7 cellular contexts compared by ENCODE assay signal in the genomic region with DNA sequence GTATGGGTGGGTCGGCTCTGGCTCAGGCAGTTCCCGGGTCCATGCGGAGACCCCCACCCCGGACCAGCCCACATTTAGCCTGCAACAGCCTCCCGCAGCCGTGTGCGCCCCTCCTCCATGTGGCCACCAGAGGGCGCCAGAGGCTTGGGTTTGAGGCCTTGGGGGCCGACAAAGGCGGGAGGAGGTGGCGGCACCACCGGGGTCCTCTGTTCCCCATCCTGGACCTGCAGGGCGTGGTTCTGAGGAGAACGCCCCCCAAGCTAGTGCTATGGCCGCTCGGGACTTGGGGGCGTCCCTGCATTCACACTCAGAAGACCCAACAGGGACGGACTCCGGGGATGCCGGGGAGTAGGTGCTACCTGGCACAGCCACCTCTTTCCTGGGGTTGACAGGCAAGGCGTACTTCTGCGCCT. TPM values are rescaled to one million over a fixed set of nuclear protein-coding genes. Genes with fewer than 3 reads are reported as not detected.
A peak's percentile ranks its signal among the peaks of the same experiment; 100 is the strongest.
DNase-seq lines count a peak whose midpoint lies in the region; ATAC-seq and TF ChIP-seq lines count a peak whose summit lies in the region.

No MANE protein-coding gene starts in this region.

- peak; percentile 84 for TF ChIP-seq CTCF in GM12864 (IDR thresholded peaks at IDR 0.05; ENCODE audit: low read depth, low read length, missing control alignments)

- DNase-seq in GM12864 (ENCODE audit: low read depth) (no peak), NCI-H1092 treated with DMSO at 0.1 percent for 48 hours (lab: John Stamatoyannopoulos, UW) (peak; percentile 41), lung microvascular endothelial cell (ENCODE audit: low read depth in 2 of 2) (peak; percentile 41 to 59)
- peak; percentile 83 for DNase-seq in activated CD4-positive, alpha-beta T cell treated with anti-CD3 and anti-CD28 coated beads for 36 hours
- DNase-seq in central memory CD8-positive, alpha-beta T cell (ENCODE audit: low spot score in 2 of 2): peak; percentile 53 to 66
- DNase-seq in stimulated activated CD8-positive, alpha-beta memory T cell treated with anti-CD3 and anti-CD28 coated beads, Interleukin-15, amount 100 ng/mL, for 48 hours (ENCODE audit: low read depth in 2 of 2): peak; percentile 26 to 40

- ATAC-seq in activated CD4-positive, alpha-beta T cell treated with anti-CD3 and anti-CD28 coated beads for 36 hours: peak; percentile 71
- ATAC-seq in central memory CD8-positive, alpha-beta T cell (replicated peaks; ENCODE audit: extremely low read depth, poor library complexity, severe bottlenecking): peak; percentile 60
- no peak for ATAC-seq in HG03521 (IDR thresholded peaks at IDR 0.05; ENCODE audit: unreplicated experiment)

- H3K9me3 Mint-ChIP-seq in activated CD4-positive, alpha-beta T cell treated with anti-CD3 and anti-CD28 coated beads for 36 hours (ENCODE audit: low read depth): no peaks in the 10 kb centered on the region
- H3K9me3 Mint-ChIP-seq in central memory CD8-positive, alpha-beta T cell: no peaks in the 10 kb centered on the region

- CTCF ChIA-PET in activated CD4-positive, alpha-beta T cell treated with anti-CD3 and anti-CD28 coated beads for 36 hours (lab: Charles Lee): interaction anchor here (0.7 to 2.4 kb wide), 6 partner anchors 14 to 369 kb away, joined by 3 to 13 read pairs (median 3); partner anchors contain the start of gene EXOSC2

- H3K4me3 ChIP-seq in GM12864 (ENCODE audit: low read depth, low read length): no peak overlapping the region

- intact Hi-C loops in activated CD4-positive, alpha-beta T cell treated with anti-CD3 and anti-CD28 coated beads for 36 hours (cut with DNase I, micrococcal nuclease): loop anchor here (1.0 to 10.0 kb wide), 3 partner anchors 116 to 404 kb away; partner anchors contain the start of gene FUBP3 (in 1 of the 2)

- H3K27ac Mint-ChIP-seq in activated CD4-positive, alpha-beta T cell treated with anti-CD3 and anti-CD28 coated beads for 36 hours: no peak overlapping the region
- H3K27ac Mint-ChIP-seq in central memory CD8-positive, alpha-beta T cell (ENCODE audit: low read depth): no peak overlapping the region

- no peaks in the 10 kb centered on the region for H3K36me3 Mint-ChIP-seq in activated CD4-positive, alpha-beta T cell treated with anti-CD3 and anti-CD28 coated beads for 36 hours (ENCODE audit: low read depth)
- peaks cover 1% of the 10 kb centered on the region for H3K36me3 Mint-ChIP-seq in central memory CD8-positive, alpha-beta T cell (ENCODE audit: insufficient read depth)

- no peaks in the 10 kb centered on the region for H3K4me1 Mint-ChIP-seq in activated CD4-positive, alpha-beta T cell treated with anti-CD3 and anti-CD28 coated beads for 36 hours
- H3K4me1 Mint-ChIP-seq in central memory CD8-positive, alpha-beta T cell: peaks cover 5% of the 10 kb centered on the region

- POLR2A ChIA-PET in activated CD4-positive, alpha-beta T cell treated with anti-CD3 and anti-CD28 coated beads for 36 hours (lab: Charles Lee): no interaction called here

- peaks cover 17% of the 10 kb centered on the region for H3K27me3 Mint-ChIP-seq in activated CD4-positive, alpha-beta T cell treated with anti-CD3 and anti-CD28 coated beads for 36 hours
- H3K27me3 Mint-ChIP-seq in central memory CD8-positive, alpha-beta T cell: peaks cover 25% of the 10 kb centered on the region

- no peak overlapping the region for H3K4me3 Mint-ChIP-seq in activated CD4-positive, alpha-beta T cell treated with anti-CD3 and anti-CD28 coated beads for 36 hours
- H3K4me3 Mint-ChIP-seq in central memory CD8-positive, alpha-beta T cell: no peak overlapping the region

RNA-seq across cellular contexts. Expression of gene ASS1, which starts 16.5 kb away (rescaled TPM):
- 1 to 10 TPM; 8.6 to 9.3 TPM for total RNA-seq in activated CD4-positive, alpha-beta T cell treated with anti-CD3 and anti-CD28 coated beads for 36 hours
- total RNA-seq in lung microvascular endothelial cell: 3.4 and 4.8 TPM in 2 replicates
